In the genomic region with DNA sequence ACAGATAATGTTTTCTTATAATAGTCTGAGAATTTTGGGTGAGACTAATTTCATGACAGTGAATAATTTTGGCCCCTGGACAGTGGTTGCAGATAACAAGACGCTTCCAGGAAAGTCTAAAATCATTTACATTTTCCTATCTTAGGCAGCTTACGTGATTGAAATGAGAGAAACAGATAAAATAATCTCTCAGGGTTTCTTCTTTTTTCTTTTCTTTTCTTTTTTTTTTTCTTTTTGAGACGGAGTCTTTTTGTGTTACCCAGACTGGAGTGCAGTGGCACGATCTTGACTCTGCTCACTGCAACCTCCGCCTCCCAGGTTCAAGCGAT, we compare ENCODE assay signal across 10 cellular contexts. TPM values are rescaled to one million over a fixed set of nuclear protein-coding genes. Genes with fewer than 3 reads are reported as not detected.
A peak's percentile ranks its signal among the peaks of the same experiment; 100 is the strongest.
DNase-seq lines count a peak whose midpoint lies in the region; ATAC-seq and TF ChIP-seq lines count a peak whose summit lies in the region.
"Had no signal": no experiment of that assay in that cellular context is flagged by ENCODE, and none has a peak within 500 bp of the region (broad histone marks: within the 10 kb centered on the region; RNA-seq: fewer than 3 reads in every experiment).

No MANE protein-coding gene starts in this region.

- H3K4me1 ChIP-seq in BE2C = no peaks in the 10 kb centered on the region
- peaks cover 17% of the 10 kb centered on the region for H3K4me1 ChIP-seq in IMR-90 (ENCODE audit: control insufficient read depth, insufficient read depth, low read length)
- H3K4me1 ChIP-seq in naive thymus-derived CD4-positive, alpha-beta T cell (ENCODE audit: control insufficient read depth in 2 of 2, insufficient read depth in 2 of 2, low read length in 2 of 2) = peaks cover 17 to 36% of the 10 kb centered on the region in 2 donors
- peaks cover 8% of the 10 kb centered on the region for H3K4me1 ChIP-seq in A673 (ENCODE audit: insufficient read depth, low read length, poor library complexity, severe bottlenecking)

- no peak overlapping the region for H3K4me2 ChIP-seq in IMR-90 (ENCODE audit: low read depth, low read length)

- CTCF ChIA-PET in IMR-90 (lab: Yijun Ruan, JAX) = interaction anchor here (0.6 to 2.1 kb wide), 9 partner anchors 22 to 1888 kb away, joined by 3 to 29 read pairs (median 5); no protein-coding TSS in a partner anchor
- CTCF ChIA-PET in naive thymus-derived CD4-positive, alpha-beta T cell (lab: Charles Lee) = interaction anchor here (0.6 to 4.8 kb wide), 28 partner anchors 10 to 154 kb away, joined by 3 to 77 read pairs (median 9); partner anchors contain the start of genes NQO2 and SERPINB9
- CTCF ChIA-PET in A673 (lab: Charles Lee) = interaction anchor here (0.5 to 1.7 kb wide), 9 partner anchors 9 to 144 kb away, joined by 3 to 20 read pairs (median 7); no protein-coding TSS in a partner anchor

- H2AK9ac ChIP-seq in IMR-90 (replicated peaks; ENCODE audit: low read depth, low read length, poor library complexity) = no peak overlapping the region

- peak overlapping the region; percentile 37; the same call in 1 of the 2 replicates for H2BK20ac ChIP-seq in IMR-90 (ENCODE audit: low read depth, low read length)

- H3K36me3 ChIP-seq in BE2C (no peaks in the 10 kb centered on the region), IMR-90 (ENCODE audit: control insufficient read depth, insufficient read depth, low read length) (no peaks in the 10 kb centered on the region), A673 (ENCODE audit: insufficient read depth, low read length, poor library complexity, severe bottlenecking) (no peaks in the 10 kb centered on the region)
- no peaks in the 10 kb centered on the region for H3K36me3 ChIP-seq in naive thymus-derived CD4-positive, alpha-beta T cell (ENCODE audit: control insufficient read depth in 2 of 3, insufficient read depth in 3 of 3, low read length in 3 of 3)

- no peak overlapping the region for H2BK5ac ChIP-seq in IMR-90 (ENCODE audit: low read depth, low read length, poor library complexity, severe bottlenecking)

- H2AFZ ChIP-seq in IMR-90 (replicated peaks; ENCODE audit: low read length, poor library complexity) = no peak overlapping the region

- H3K4me1 Mint-ChIP-seq in activated naive CD8-positive, alpha-beta T cell treated with anti-CD3 and anti-CD28 coated beads, Interleukin-2, amount 10 ng/mL, durations not matched to agents 7 days and 5 days = peaks cover 42% of the 10 kb centered on the region
- H3K4me1 Mint-ChIP-seq in naive thymus-derived CD4-positive, alpha-beta T cell = peaks cover 30 to 58% (median 54%) of the 10 kb centered on the region in 7 donors

- H3K56ac ChIP-seq in IMR-90 (ENCODE audit: extremely low read depth, insufficient read depth, low read length) = no peak overlapping the region

- in situ Hi-C loops in IMR-90 (cut with MboI; ENCODE audit: low sequenced_read_pairs) = loop anchor here (10.0 kb wide), 1 partner anchor 209 kb away; no protein-coding TSS in a partner anchor

- no peak overlapping the region for H2BK120ac ChIP-seq in IMR-90 (ENCODE audit: low read depth, low read length)

- H3K14ac ChIP-seq in IMR-90 (replicated peaks; ENCODE audit: low read depth, low read length) = no peak overlapping the region

- H3K23ac ChIP-seq in IMR-90 (ENCODE audit: low read depth, low read length) = no peak overlapping the region

- no peak for TF ChIP-seq RAD21 in IMR-90 (IDR thresholded peaks at IDR 0.05; ENCODE audit: low read length)

- H3K9me3 ChIP-seq in BE2C = no peaks in the 10 kb centered on the region
- no peaks in the 10 kb centered on the region for H3K9me3 ChIP-seq in IMR-90 (ENCODE audit: control insufficient read depth, insufficient read depth, low read length)
- H3K9me3 ChIP-seq in naive thymus-derived CD4-positive, alpha-beta T cell (ENCODE audit: control insufficient read depth in 2 of 3, low read length in 3 of 3) = no peaks in the 10 kb centered on the region
- no peaks in the 10 kb centered on the region for H3K9me3 ChIP-seq in A673 (ENCODE audit: low read depth, low read length, poor library complexity, severe bottlenecking)

- H2AK5ac ChIP-seq in IMR-90 (ENCODE audit: low read depth, low read length) = no peak overlapping the region

- no peak overlapping the region; a peak in 1 of 4 replicates for H4K8ac ChIP-seq in IMR-90 (ENCODE audit: low read depth in 2 of 2, low read length in 2 of 2)

- H3K27me3 ChIP-seq in BE2C (no peaks in the 10 kb centered on the region), IMR-90 (ENCODE audit: control insufficient read depth, insufficient read depth, low read length) (no peaks in the 10 kb centered on the region), A673 (replicated peaks; ENCODE audit: insufficient read depth, low read depth, low read length, poor library complexity) (no peaks in the 10 kb centered on the region)
- H3K27me3 ChIP-seq in naive thymus-derived CD4-positive, alpha-beta T cell (ENCODE audit: control insufficient read depth in 2 of 2, insufficient read depth in 2 of 2, low read length in 2 of 2) = no peaks in the 10 kb centered on the region

- H3K79me1 ChIP-seq in IMR-90 (ENCODE audit: low read depth in 1 of 2, low read length in 2 of 2) = peaks cover 0 to 9% of the 10 kb centered on the region in 2 experiments; a peak in 2 of 4 replicates

- POLR2A ChIA-PET in IMR-90 (lab: Charles Lee; ENCODE audit: unreplicated experiment) (interaction anchor here (0.5 to 1.4 kb wide), 2 partner anchors 129 to 143 kb away, joined by 3 to 6 read pairs; no protein-coding TSS in a partner anchor), A673 (lab: Charles Lee; ENCODE audit: low non-redundant PET) (no interaction called here)
- POLR2A ChIA-PET in activated naive CD8-positive, alpha-beta T cell treated with anti-CD3 and anti-CD28 coated beads, Interleukin-2, amount 10 ng/mL, durations not matched to agents 7 days and 5 days (lab: Charles Lee) = interaction anchor here (0.7 to 5.1 kb wide), 15 partner anchors 12 to 144 kb away, joined by 3 to 39 read pairs (median 5); partner anchors contain the start of genes SERPINB6, SERPINB9 and WRNIP1
- POLR2A ChIA-PET in naive thymus-derived CD4-positive, alpha-beta T cell (lab: Charles Lee) = interaction anchor here (0.6 to 9.8 kb wide), 22 partner anchors 12 to 222 kb away, joined by 3 to 156 read pairs (median 6); partner anchors contain the start of genes NQO2, RIPK1, SERPINB9 and WRNIP1

- no TSS peak for BruUV-seq in IMR-90 (replicated peaks; lab: Mats Ljungman, UMichigan)
- BruUV-seq in A673 (replicated peaks; lab: Mats Ljungman, UMichigan) = no TSS peak

- no peak overlapping the region for H3K27ac ChIP-seq in IMR-90 (ENCODE audit: insufficient read depth, low read length)
- no peak overlapping the region for H3K27ac ChIP-seq in naive thymus-derived CD4-positive, alpha-beta T cell (ENCODE audit: low read depth, low read length)
- no peak overlapping the region for H3K27ac ChIP-seq in A673 (ENCODE audit: low read depth, low read length, poor library complexity, severe bottlenecking)
- H3K27ac ChIP-seq: SK-N-MC had no signal

- H3K4me3 ChIP-seq in BE2C (ENCODE audit: low read depth, low read length) (peak overlapping the region; percentile 19; the same call in 1 of the 2 replicates), IMR-90 (ENCODE audit: insufficient read depth, low read depth, low read length) (no peak overlapping the region), A673 (ENCODE audit: low read depth, low read length, poor library complexity, severe bottlenecking) (no peak overlapping the region)
- no peak overlapping the region for H3K4me3 ChIP-seq in naive thymus-derived CD4-positive, alpha-beta T cell (ENCODE audit: low read length)
- H3K4me3 ChIP-seq: lung, SK-N-MC had no signal

- peak overlapping the region; percentile 55 for H3K4me3 Mint-ChIP-seq in activated naive CD8-positive, alpha-beta T cell treated with anti-CD3 and anti-CD28 coated beads, Interleukin-2, amount 10 ng/mL, durations not matched to agents 7 days and 5 days
- H3K4me3 Mint-ChIP-seq in naive thymus-derived CD4-positive, alpha-beta T cell = peak overlapping the region in 9 of 10 donors; percentile 27 to 77 (median 63)

- no peak overlapping the region for H3K18ac ChIP-seq in IMR-90 (ENCODE audit: low read depth, low read length)

- H4K91ac ChIP-seq in IMR-90 (ENCODE audit: insufficient read depth, low read depth, low read length) = no peak overlapping the region

- DNase-seq in BE2C (no peak), IMR-90 (no peak), SK-N-DZ (ENCODE audit: low spot score) (no peak), glomerular visceral epithelial cell (ENCODE audit: extremely low spot score) (no peak), A673 (ENCODE audit: low spot score) (no peak)
- no peak for DNase-seq in activated naive CD8-positive, alpha-beta T cell treated with anti-CD3 and anti-CD28 coated beads, Interleukin-2, amount 10 ng/mL, durations not matched to agents 7 days and 5 days
- DNase-seq in naive thymus-derived CD4-positive, alpha-beta T cell = no peak

- no peak overlapping the region for H2BK15ac ChIP-seq in IMR-90 (ENCODE audit: low read depth, low read length)

- no peak overlapping the region for H3K9ac ChIP-seq in IMR-90 (ENCODE audit: low read depth, low read length)

- intact Hi-C loops in IMR-90 (cut with micrococcal nuclease) = loop anchor here (1.0 to 2.0 kb wide), 5 partner anchors 55 to 209 kb away; no protein-coding TSS in a partner anchor
- intact Hi-C loops in naive thymus-derived CD4-positive, alpha-beta T cell (cut with micrococcal nuclease) = loop anchor here (1.0 to 5.0 kb wide), 13 partner anchors 8 to 211 kb away; partner anchors contain the start of gene SERPINB9 (in 1 of the 2)
- intact Hi-C loops in A673 (cut with micrococcal nuclease; ENCODE audit: unreplicated experiment) = loop anchor here (1.0 to 5.0 kb wide), 4 partner anchors 53 to 141 kb away; no protein-coding TSS in a partner anchor

- H3K9me3 Mint-ChIP-seq in activated naive CD8-positive, alpha-beta T cell treated with anti-CD3 and anti-CD28 coated beads, Interleukin-2, amount 10 ng/mL, durations not matched to agents 7 days and 5 days = no peaks in the 10 kb centered on the region
- peaks cover 0 to 5% (median 0%) of the 10 kb centered on the region in 11 donors for H3K9me3 Mint-ChIP-seq in naive thymus-derived CD4-positive, alpha-beta T cell

- H3K27me3 Mint-ChIP-seq in activated naive CD8-positive, alpha-beta T cell treated with anti-CD3 and anti-CD28 coated beads, Interleukin-2, amount 10 ng/mL, durations not matched to agents 7 days and 5 days = no peaks in the 10 kb centered on the region
- no peaks in the 10 kb centered on the region for H3K27me3 Mint-ChIP-seq in naive thymus-derived CD4-positive, alpha-beta T cell

- TF ChIP-seq CTCF in BE2C (IDR thresholded peaks at IDR 0.05; ENCODE audit: low read depth, low read length) (no peak), IMR-90 (conservative IDR thresholded peaks at IDR 0.05; ENCODE audit: low read depth, low read length) (no peak), A673 (conservative IDR thresholded peaks at IDR 0.05; ENCODE audit: low read depth, low read length) (no peak)

- no peak overlapping the region for H3K4ac ChIP-seq in IMR-90 (ENCODE audit: low read depth, low read length)

- H4K5ac ChIP-seq in IMR-90 (ENCODE audit: low read depth, low read length) = no peak overlapping the region

- no peak for ATAC-seq in IMR-90 (ENCODE audit: low read depth)
- no peak for ATAC-seq in activated naive CD8-positive, alpha-beta T cell treated with anti-CD3 and anti-CD28 coated beads, Interleukin-2, amount 10 ng/mL, durations not matched to agents 7 days and 5 days (ENCODE audit: low read depth)
- no peak for ATAC-seq in naive thymus-derived CD4-positive, alpha-beta T cell
- no peak for ATAC-seq in GM21717 (IDR thresholded peaks at IDR 0.05; ENCODE audit: unreplicated experiment)

- peaks cover 4% of the 10 kb centered on the region for H3K36me3 Mint-ChIP-seq in activated naive CD8-positive, alpha-beta T cell treated with anti-CD3 and anti-CD28 coated beads, Interleukin-2, amount 10 ng/mL, durations not matched to agents 7 days and 5 days
- H3K36me3 Mint-ChIP-seq in naive thymus-derived CD4-positive, alpha-beta T cell = peaks cover 0 to 10% (median 0%) of the 10 kb centered on the region in 5 donors

- no CpG with 5 or more reads among the region's 6 CpGs for WGBS in IMR-90 (ENCODE audit: extremely low coverage in 2 of 2, insufficient read length in 1 of 2), 2 experiments

- peaks cover 14% of the 10 kb centered on the region for H3K9me1 ChIP-seq in IMR-90 (ENCODE audit: insufficient read depth, low read length)

- H4K20me1 ChIP-seq in IMR-90 (ENCODE audit: insufficient read depth, low read length) = no peaks in the 10 kb centered on the region

- peak overlapping the region; percentile 55 for H3K27ac Mint-ChIP-seq in activated naive CD8-positive, alpha-beta T cell treated with anti-CD3 and anti-CD28 coated beads, Interleukin-2, amount 10 ng/mL, durations not matched to agents 7 days and 5 days
- peak overlapping the region; percentile 61 to 93 (median 84) for H3K27ac Mint-ChIP-seq in naive thymus-derived CD4-positive, alpha-beta T cell

- dilution Hi-C loops in IMR-90 (cut with HindIII; ENCODE audit: low sequenced_read_pairs, unreplicated experiment) = no loop called here

- no peak for TF ChIP-seq POLR2A in IMR-90 (IDR thresholded peaks at IDR 0.05; ENCODE audit: low read depth, low read length)

RNA-seq across cellular contexts. Expression of gene SERPINB1, which starts 4.2 kb away (rescaled TPM):
- polyA plus RNA-seq in BE2C (2012; ENCODE audit: insufficient read depth, insufficient read length, low read depth) = 0.74 TPM
- total RNA-seq in IMR-90 (2012; rRNA removed) = 6.1 TPM in 2 replicates
- 7.0 and 9.1 TPM in 2 replicates for polyA plus RNA-seq in IMR-90 (2012; rRNA removed)
- polyA plus RNA-seq in IMR-90 (2012; cell fraction: cytosol; rRNA removed) = 2.8 and 2.9 TPM in 2 replicates
- 1.4 and 6.8 TPM in 2 replicates for polyA plus RNA-seq in IMR-90 (2012; cell fraction: nucleus; rRNA removed; ENCODE audit: low replicate concordance)
- 10 to 100 TPM; 58.6 to 59.8 TPM for total RNA-seq in activated naive CD8-positive, alpha-beta T cell treated with anti-CD3 and anti-CD28 coated beads, Interleukin-2, amount 10 ng/mL, durations not matched to agents 7 days and 5 days
- 100 to 1,000 TPM in 1 of 5 experiments, 10 to 100 TPM in 4; 43.8 to 108 (median 62.5) TPM for total RNA-seq in naive thymus-derived CD4-positive, alpha-beta T cell
- 100 to 1,000 TPM; 129 to 135 TPM for polyA plus RNA-seq in naive thymus-derived CD4-positive, alpha-beta T cell
- polyA plus RNA-seq in SK-N-DZ (2014; cell fraction: cytosol; rRNA removed) = 13.6 and 22.3 TPM in 2 replicates
- 8.4 and 12.0 TPM in 2 replicates for polyA plus RNA-seq in SK-N-DZ (2014; cell fraction: nucleus; rRNA removed)
- total RNA-seq in A673 (2021) = 1.3 and 1.9 TPM in 2 replicates

RNA-seq across cellular contexts. Expression of gene SERPINB9, which starts 57.3 kb away (rescaled TPM):
- 0.86 TPM for polyA plus RNA-seq in BE2C (2012; ENCODE audit: insufficient read depth, insufficient read length, low read depth)
- 2.3 and 2.5 TPM in 2 replicates for total RNA-seq in IMR-90 (2012; rRNA removed)
- 2.2 and 2.3 TPM in 2 replicates for polyA plus RNA-seq in IMR-90 (2012; rRNA removed)
- polyA plus RNA-seq in IMR-90 (2012; cell fraction: cytosol; rRNA removed) = 1.1 and 1.5 TPM in 2 replicates
- polyA plus RNA-seq in IMR-90 (2012; cell fraction: nucleus; rRNA removed; ENCODE audit: low replicate concordance) = 1.1 and 3.5 TPM in 2 replicates
- 10 to 100 TPM; 56.4 to 56.8 TPM for total RNA-seq in activated naive CD8-positive, alpha-beta T cell treated with anti-CD3 and anti-CD28 coated beads, Interleukin-2, amount 10 ng/mL, durations not matched to agents 7 days and 5 days
- total RNA-seq in naive thymus-derived CD4-positive, alpha-beta T cell = 10 to 100 TPM; 25.1 to 74.4 (median 52.0) TPM
- polyA plus RNA-seq in naive thymus-derived CD4-positive, alpha-beta T cell = 10 to 100 TPM; 33.1 to 34.1 TPM
- polyA plus RNA-seq in SK-N-DZ (2014; cell fraction: cytosol; rRNA removed) = 0.06 and 0.23 TPM in 2 replicates
- not detected in 2 replicates for polyA plus RNA-seq in SK-N-DZ (2014; cell fraction: nucleus; rRNA removed)
- total RNA-seq in A673 (2021) = 4.1 and 4.2 TPM in 2 replicates
